13 cellular contexts compared by ENCODE assay signal in the genomic region with DNA sequence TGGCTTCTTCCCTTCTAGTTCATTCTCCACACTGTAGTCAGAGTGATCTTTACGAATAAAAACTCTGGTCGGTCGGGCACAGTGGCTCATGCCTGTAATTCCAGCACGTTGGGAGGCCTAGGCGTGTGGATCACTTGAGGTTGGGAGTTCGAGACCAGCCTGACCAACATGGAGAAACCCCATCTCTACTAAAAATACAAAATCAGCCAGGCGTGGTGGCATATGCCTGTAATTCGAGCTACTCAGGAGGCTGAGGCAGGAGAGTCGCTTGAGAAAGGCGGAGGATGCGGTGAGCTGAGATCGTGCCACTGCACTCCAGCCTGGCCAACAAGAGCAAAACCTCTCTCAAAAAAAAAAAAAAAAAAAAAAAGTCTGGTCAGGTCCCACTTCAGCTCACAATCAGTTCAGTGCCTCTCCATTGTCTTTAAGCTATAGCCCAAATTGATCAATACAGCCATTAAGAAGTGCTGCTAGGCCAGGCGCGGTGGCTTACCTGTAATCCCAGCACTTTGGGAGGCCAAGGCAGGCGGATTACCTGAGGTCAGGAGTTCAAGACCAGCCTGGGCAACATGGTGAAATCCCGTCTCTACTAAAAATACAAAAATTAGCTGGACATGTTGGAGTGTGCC. TPM values are rescaled to one million over a fixed set of nuclear protein-coding genes. Genes with fewer than 3 reads are reported as not detected.
A peak's percentile ranks its signal among the peaks of the same experiment; 100 is the strongest.
DNase-seq lines count a peak whose midpoint lies in the region; ATAC-seq, FAIRE-seq and TF ChIP-seq lines count a peak whose summit lies in the region.
"Not testable (repeated sequence)": the region's sequence is repeated elsewhere in the genome, so short reads cannot be mapped to it uniquely, and the experiment has no call there.
"Had no signal": no experiment of that assay in that cellular context is flagged by ENCODE, and none has a peak within 500 bp of the region (broad histone marks: within the 10 kb centered on the region; RNA-seq: fewer than 3 reads in every experiment).

No MANE protein-coding gene starts in this region.

- not testable (repeated sequence) for TF ChIP-seq CTCF in DOHH2 (IDR thresholded peaks at IDR 0.05; ENCODE audit: low read depth, low read length, poor library complexity, severe bottlenecking); KMS-11 (conservative IDR thresholded peaks at IDR 0.05; ENCODE audit: low read depth, low read length); GM12878 (IDR thresholded peaks at IDR 0.05 in 2 of 3, conservative IDR thresholded peaks at IDR 0.05 in 1 of 3; ENCODE audit: control insufficient read depth in 2 of 3, extremely low read depth in 1 of 3, insufficient read depth in 1 of 3, low read depth in 3 of 3, low read length in 3 of 3); neural progenitor cell (IDR thresholded peaks at IDR 0.05)

- not testable (repeated sequence) for H3K9ac ChIP-seq in KMS-11; iPS-15b (ENCODE audit: low read depth, low read length); neural progenitor cell
- H3K9ac ChIP-seq in GM12878 (ENCODE audit: control insufficient read depth, insufficient read depth, low read length): peak overlapping the region; percentile 52; the same call in 1 of the 2 replicates

- not testable (repeated sequence) for BruUV-seq in GM12878 (replicated peaks; lab: Mats Ljungman, UMichigan)

- peaks cover 45% of the 10 kb centered on the region for H3K4me1 Mint-ChIP-seq in activated CD4-positive, alpha-beta T cell treated with anti-CD3 and anti-CD28 coated beads, Interleukin-2, amount 10 ng/mL, durations not matched to agents 24 days and 14 days
- peaks cover 44% of the 10 kb centered on the region for H3K4me1 Mint-ChIP-seq in neural progenitor cell

- H3K36me3 Mint-ChIP-seq in activated CD4-positive, alpha-beta T cell treated with anti-CD3 and anti-CD28 coated beads, Interleukin-2, amount 10 ng/mL, durations not matched to agents 24 days and 14 days (ENCODE audit: low read depth): peaks cover 13% of the 10 kb centered on the region
- H3K36me3 Mint-ChIP-seq in neural progenitor cell: peaks cover 17% of the 10 kb centered on the region

- H3K27ac Mint-ChIP-seq in activated CD4-positive, alpha-beta T cell treated with anti-CD3 and anti-CD28 coated beads, Interleukin-2, amount 10 ng/mL, durations not matched to agents 24 days and 14 days: peak overlapping the region; percentile 34
- H3K27ac Mint-ChIP-seq in neural progenitor cell: peak overlapping the region; percentile 85

- H3K9me3 ChIP-seq in DOHH2 (ENCODE audit: control insufficient read depth, insufficient read depth, low read length); GM12878 (replicated peaks; ENCODE audit: control insufficient read depth, insufficient read depth, low read length); iPS-15b (ENCODE audit: control insufficient read depth, insufficient read depth, low read length); neural progenitor cell (ENCODE audit: low read depth): not testable (repeated sequence)

- H3K27me3 Mint-ChIP-seq in activated CD4-positive, alpha-beta T cell treated with anti-CD3 and anti-CD28 coated beads, Interleukin-2, amount 10 ng/mL, durations not matched to agents 24 days and 14 days; neural progenitor cell (ENCODE audit: insufficient read depth, low read depth): not testable (repeated sequence)

- in situ Hi-C loops in GM12878 (cut with MboI): loop anchor here (10.0 kb wide), 1 partner anchor 437 kb away; no protein-coding TSS in a partner anchor

- peaks cover 54% of the 10 kb centered on the region for H3K4me1 ChIP-seq in DOHH2 (ENCODE audit: control insufficient read depth, low read length)
- peaks cover 67% of the 10 kb centered on the region for H3K4me1 ChIP-seq in KMS-11 (ENCODE audit: low read depth, poor library complexity, severe bottlenecking)
- peaks cover 23% of the 10 kb centered on the region for H3K4me1 ChIP-seq in GM12878 (ENCODE audit: control insufficient read depth, insufficient read depth, low read length)
- H3K4me1 ChIP-seq in iPS-15b (ENCODE audit: control insufficient read depth, insufficient read depth, low read length): peaks cover 18% of the 10 kb centered on the region
- peaks cover 15% of the 10 kb centered on the region for H3K4me1 ChIP-seq in neural progenitor cell

- RAD21 ChIA-PET in GM12878 (lab: Charles Lee; ENCODE audit: unreplicated experiment): interaction anchor here (0.6 to 3.9 kb wide), 17 partner anchors 10 to 954 kb away, joined by 3 to 57 read pairs (median 3); partner anchors contain the start of genes SLC3A2, STX5, TEX54 and TMEM179B

- POLR2A ChIA-PET in GM12878 (lab: Charles Lee): interaction anchor here (0.5 to 4.1 kb wide), 21 partner anchors 9 to 240 kb away, joined by 3 to 44 read pairs (median 5); partner anchors contain the start of genes C11orf98, CSKMT, HNRNPUL2 and NXF1

- not testable (repeated sequence) for H3K27me3 ChIP-seq in DOHH2 (ENCODE audit: control insufficient read depth, low read length); KMS-11 (ENCODE audit: insufficient read depth, low read depth); GM12878 (replicated peaks in 1 of 2; ENCODE audit: control insufficient read depth in 2 of 2, insufficient read depth in 2 of 2, low read length in 1 of 2); iPS-15b (ENCODE audit: control insufficient read depth, insufficient read depth, low read length); neural progenitor cell

- intact Hi-C loops in activated CD4-positive, alpha-beta T cell treated with anti-CD3 and anti-CD28 coated beads, Interleukin-2, amount 10 ng/mL, durations not matched to agents 24 days and 14 days (cut with micrococcal nuclease): loop anchor here (1.0 to 2.0 kb wide), 3 partner anchors 22 to 133 kb away; partner anchors contain the start of genes TMEM179B, TTC9C and WDR74
- intact Hi-C loops in GM12878 (cut with micrococcal nuclease; ENCODE audit: unreplicated experiment): loop anchor here (1.0 to 10.0 kb wide), 5 partner anchors 75 to 467 kb away; partner anchors contain the start of genes LBHD1, TUT1 and UQCC3

- WGBS in GM12878 (ENCODE audit: insufficient coverage, insufficient replicate concordance, low lambda C conversion rate, missing lambda C conversion rate): 26% methylated on average over 12 of the region's 16 CpGs

- CTCF ChIA-PET in GM12878 (lab: Yijun Ruan, JAX): interaction anchor here (0.6 to 8.0 kb wide), 27 partner anchors 8 to 467 kb away, joined by 3 to 131 read pairs (median 6); partner anchors contain the start of genes POLR2G, SLC3A2, TAF6L and TEX54

- not testable (repeated sequence) for H3K4me3 Mint-ChIP-seq in activated CD4-positive, alpha-beta T cell treated with anti-CD3 and anti-CD28 coated beads, Interleukin-2, amount 10 ng/mL, durations not matched to agents 24 days and 14 days
- H3K4me3 Mint-ChIP-seq in neural progenitor cell: peak overlapping the region; percentile 46

- H2AFZ ChIP-seq in KMS-11 (ENCODE audit: low read depth); GM12878 (ENCODE audit: control insufficient read depth, low read depth, low read length); neural progenitor cell (replicated peaks): not testable (repeated sequence)

- not testable (repeated sequence) for H3K9me3 Mint-ChIP-seq in activated CD4-positive, alpha-beta T cell treated with anti-CD3 and anti-CD28 coated beads, Interleukin-2, amount 10 ng/mL, durations not matched to agents 24 days and 14 days; neural progenitor cell

- H3K9me2 ChIP-seq in DOHH2 (replicated peaks; ENCODE audit: control insufficient read depth, low read length): not testable (repeated sequence)

- peaks cover 29% of the 10 kb centered on the region for H4K20me1 ChIP-seq in DOHH2 (ENCODE audit: control insufficient read depth, insufficient read depth, low read depth, low read length)
- not testable (repeated sequence) for H4K20me1 ChIP-seq in KMS-11 (ENCODE audit: insufficient read depth); GM12878 (ENCODE audit: control insufficient read depth, insufficient read depth)
- H4K20me1 ChIP-seq in neural progenitor cell (ENCODE audit: low read depth): peaks cover 65% of the 10 kb centered on the region

- H3F3A ChIP-seq in DOHH2 (ENCODE audit: control insufficient read depth, insufficient read depth) (peaks cover 24% of the 10 kb centered on the region), neural progenitor cell (ENCODE audit: low read depth) (peaks cover 40% of the 10 kb centered on the region)

- H3K79me2 ChIP-seq in DOHH2 (ENCODE audit: control insufficient read depth, low read length): peaks cover 100% of the 10 kb centered on the region
- H3K79me2 ChIP-seq in KMS-11 (ENCODE audit: insufficient read depth, low read depth): peaks cover 90% of the 10 kb centered on the region
- H3K79me2 ChIP-seq in GM12878 (ENCODE audit: control insufficient read depth, insufficient read depth, low read length): peaks cover 86% of the 10 kb centered on the region
- H3K79me2 ChIP-seq in neural progenitor cell (ENCODE audit: low read depth): peaks cover 100% of the 10 kb centered on the region

- peak overlapping the region; percentile 91 for H3K4me2 ChIP-seq in DOHH2 (ENCODE audit: low read length)
- H3K4me2 ChIP-seq in KMS-11: peak overlapping the region; percentile 18; the same call in 1 of the 2 replicates
- peak overlapping the region; percentile 93 for H3K4me2 ChIP-seq in GM12878 (ENCODE audit: control insufficient read depth, insufficient read depth)
- H3K4me2 ChIP-seq in neural progenitor cell: not testable (repeated sequence)

- FAIRE-seq in GM12878 (lab: Jason Lieb, UNC): not testable (repeated sequence)

- not testable (repeated sequence) for TF ChIP-seq EP300 in GM12878 (IDR thresholded peaks at IDR 0.05; ENCODE audit: borderline replicate concordance in 1 of 2, control insufficient read depth in 1 of 2, low read depth in 2 of 2, low read length in 2 of 2)

- H3K27ac ChIP-seq in DOHH2 (ENCODE audit: low read depth, low read length) (peak overlapping the region; percentile 50; the same call in 1 of the 2 replicates), KMS-11 (peak overlapping the region; percentile 29), GM12878 (ENCODE audit: control insufficient read depth, insufficient read depth) (peak overlapping the region; percentile 61), neural progenitor cell (peak overlapping the region; percentile 45)

- SMC1A ChIA-PET in GM12878 (lab: Charles Lee; ENCODE audit: uncharacterized antibody, unreplicated experiment): interaction anchor here (0.6 to 3.5 kb wide), 28 partner anchors 8 to 896 kb away, joined by 3 to 33 read pairs (median 4); partner anchors contain the start of genes C11orf98, CSKMT, LBHD1 and SLC3A2

- ATAC-seq in GM12878: peak; percentile 19

- peaks cover 74% of the 10 kb centered on the region for H3K36me3 ChIP-seq in DOHH2 (ENCODE audit: control insufficient read depth, low read length)
- H3K36me3 ChIP-seq in KMS-11 (ENCODE audit: insufficient read depth); GM12878 (ENCODE audit: control insufficient read depth in 2 of 2, insufficient read depth in 2 of 2, low read length in 1 of 2); neural progenitor cell: not testable (repeated sequence)
- H3K36me3 ChIP-seq in iPS-15b (ENCODE audit: control insufficient read depth, insufficient read depth, low read length): peaks cover 24% of the 10 kb centered on the region

- TF ChIP-seq RAD21 in GM12878 (IDR thresholded peaks at IDR 0.05; ENCODE audit: insufficient read depth, low read depth, low read length): not testable (repeated sequence)

- DNase-seq in RPMI8226: peak; percentile 15
- DNase-seq in activated CD4-positive, alpha-beta T cell treated with anti-CD3 and anti-CD28 coated beads, Interleukin-2, amount 10 ng/mL, durations not matched to agents 24 days and 14 days; GM12878 (ENCODE audit: low read depth, low spot score); neural progenitor cell (ENCODE audit: low spot score): not testable (repeated sequence)

- H3K4me3 ChIP-seq in DOHH2 (ENCODE audit: low read length) (peak overlapping the region; percentile 31), iPS-15b (ENCODE audit: low read depth, low read length) (peak overlapping the region; percentile 35)
- not testable (repeated sequence) for H3K4me3 ChIP-seq in KMS-11 (IDR thresholded peaks at IDR 0.05; ENCODE audit: insufficient read depth, low read depth, low read length); GM12878; neural progenitor cell

- not testable (repeated sequence) for TF ChIP-seq POLR2A in GM12878 (IDR thresholded peaks at IDR 0.05; ENCODE audit: low read depth, low read length)

RNA-seq across cellular contexts. Expression of gene SLC3A2, which starts 19.0 kb away (rescaled TPM):
- total RNA-seq in activated CD4-positive, alpha-beta T cell treated with anti-CD3 and anti-CD28 coated beads, Interleukin-2, amount 10 ng/mL, durations not matched to agents 24 days and 14 days: 364 and 379 TPM in 2 replicates
- total RNA-seq in GM12878 (2013; cell fraction: nucleolus; rRNA removed): 136 and 176 TPM in 2 replicates
- total RNA-seq in GM12878 (2014; rRNA removed): 143 and 147 TPM in 2 replicates
- 72.2 and 79.6 TPM in 2 replicates for total RNA-seq in GM12878 (2014; rRNA removed; fragmentation: Illumina TruSeq; extraction: Trizol)
- 113 and 114 TPM in 2 replicates for total RNA-seq in GM12878 (2021)
- polyA plus RNA-seq in GM12878 (2011; ENCODE audit: low read depth): 90.7 TPM
- 127 and 134 TPM in 2 replicates for polyA plus RNA-seq in GM12878 (2011; rRNA removed)
- 156 and 165 TPM in 2 replicates for polyA plus RNA-seq in GM12878 (2011; cell fraction: cytosol; rRNA removed)
- 299 and 395 TPM in 2 replicates for polyA plus RNA-seq in GM12878 (2011; cell fraction: nucleus; rRNA removed)
- polyA plus RNA-seq in GM12878 (2012): 117 and 182 TPM in 2 replicates
- 79.7 and 80.9 TPM in 2 replicates for polyA plus RNA-seq in GM12878 (2014; fragmentation: Illumina TruSeq; extraction: Trizol)
- 10 to 100 TPM in 1 of 2 experiments, 1 to 10 TPM in 1; 6.9 to 17.0 TPM for polyA plus RNA-seq in GM12878 (2014; fragmentation: Nextera tagmentation; extraction: Ambion mirVana)
- polyA plus RNA-seq in GM12878 (2014; rRNA removed): 98.0 and 105 TPM in 2 replicates
- polyA plus RNA-seq in GM12878 (2016; fragmentation: Nextera tagmentation; extraction: Ambion mirVana): 100 to 1,000 TPM; 148 to 158 TPM
- 78.4 and 115 TPM in 2 replicates for polyA minus RNA-seq in GM12878 (2011; rRNA and poly(A)+ RNA removed)
- 83.3 and 96.2 TPM in 2 replicates for polyA minus RNA-seq in GM12878 (2011; cell fraction: cytosol; rRNA and poly(A)+ RNA removed)
- polyA minus RNA-seq in GM12878 (2011; cell fraction: nucleus; rRNA and poly(A)+ RNA removed): 89.7 and 103 TPM in 2 replicates
- total RNA-seq in neural progenitor cell (ENCODE audit: low replicate concordance): 99.8 and 130 TPM in 2 replicates

RNA-seq across cellular contexts. Expression of gene WDR74, which starts 22.3 kb away (rescaled TPM):
- 145 and 153 TPM in 2 replicates for total RNA-seq in activated CD4-positive, alpha-beta T cell treated with anti-CD3 and anti-CD28 coated beads, Interleukin-2, amount 10 ng/mL, durations not matched to agents 24 days and 14 days
- 62.3 and 66.4 TPM in 2 replicates for total RNA-seq in GM12878 (2013; cell fraction: nucleolus; rRNA removed)
- total RNA-seq in GM12878 (2014; rRNA removed) (101 and 103 TPM in 2 replicates), GM12878 (2014; rRNA removed; fragmentation: Illumina TruSeq; extraction: Trizol) (54.4 and 58.0 TPM in 2 replicates), GM12878 (2021) (63.8 and 72.3 TPM in 2 replicates), neural progenitor cell (ENCODE audit: low replicate concordance) (40.0 and 47.4 TPM in 2 replicates)
- 38.3 TPM for polyA plus RNA-seq in GM12878 (2011; ENCODE audit: low read depth)
- polyA plus RNA-seq in GM12878 (2011; rRNA removed) (36.2 and 54.3 TPM in 2 replicates), GM12878 (2014; fragmentation: Illumina TruSeq; extraction: Trizol) (34.5 and 54.3 TPM in 2 replicates), GM12878 (2014; fragmentation: Nextera tagmentation; extraction: Ambion mirVana) (10 to 100 TPM; 18.2 to 54.5 TPM), GM12878 (2014; rRNA removed) (86.6 and 99.0 TPM in 2 replicates), GM12878 (2016; fragmentation: Nextera tagmentation; extraction: Ambion mirVana) (10 to 100 TPM; 63.4 to 74.4 TPM)
- 69.3 and 90.8 TPM in 2 replicates for polyA plus RNA-seq in GM12878 (2011; cell fraction: cytosol; rRNA removed)
- 163 and 166 TPM in 2 replicates for polyA plus RNA-seq in GM12878 (2011; cell fraction: nucleus; rRNA removed)
- polyA plus RNA-seq in GM12878 (2012): 51.9 and 71.4 TPM in 2 replicates
- polyA minus RNA-seq in GM12878 (2011; rRNA and poly(A)+ RNA removed): 68.5 and 73.3 TPM in 2 replicates
- polyA minus RNA-seq in GM12878 (2011; cell fraction: cytosol; rRNA and poly(A)+ RNA removed): 33.9 and 55.1 TPM in 2 replicates
- 141 and 157 TPM in 2 replicates for polyA minus RNA-seq in GM12878 (2011; cell fraction: nucleus; rRNA and poly(A)+ RNA removed)

RNA-seq across cellular contexts. Expression of gene TEX54, which starts 29.0 kb away (rescaled TPM):
- 0.79 and 2.0 TPM in 2 replicates for total RNA-seq in activated CD4-positive, alpha-beta T cell treated with anti-CD3 and anti-CD28 coated beads, Interleukin-2, amount 10 ng/mL, durations not matched to agents 24 days and 14 days
- total RNA-seq in GM12878 (2013; cell fraction: nucleolus; rRNA removed): not detected in 2 replicates
- total RNA-seq in GM12878 (2014; rRNA removed) (0.68 TPM in 1 of 2 replicates, not detected in the other), GM12878 (2014; rRNA removed; fragmentation: Illumina TruSeq; extraction: Trizol) (not detected in 2 replicates), GM12878 (2021) (not detected in 2 replicates), neural progenitor cell (ENCODE audit: low replicate concordance) (not detected in 2 replicates)
- polyA plus RNA-seq in GM12878 (2011; ENCODE audit: low read depth): not detected
- polyA plus RNA-seq in GM12878 (2011; rRNA removed) (not detected in 2 replicates), GM12878 (2014; fragmentation: Illumina TruSeq; extraction: Trizol) (not detected in 2 replicates), GM12878 (2014; fragmentation: Nextera tagmentation; extraction: Ambion mirVana) (not detected), GM12878 (2014; rRNA removed) (not detected in 2 replicates), GM12878 (2016; fragmentation: Nextera tagmentation; extraction: Ambion mirVana) (under 1 TPM; 0.38 to 0.51 TPM)
- not detected in 2 replicates for polyA plus RNA-seq in GM12878 (2011; cell fraction: cytosol; rRNA removed)
- 0.48 TPM in 1 of 2 replicates, not detected in the other for polyA plus RNA-seq in GM12878 (2011; cell fraction: nucleus; rRNA removed)
- polyA plus RNA-seq in GM12878 (2012): 0.58 TPM in 1 of 2 replicates, not detected in the other
- not detected in 2 replicates for polyA minus RNA-seq in GM12878 (2011; rRNA and poly(A)+ RNA removed)
- polyA minus RNA-seq in GM12878 (2011; cell fraction: cytosol; rRNA and poly(A)+ RNA removed): not detected in 2 replicates
- 1.1 TPM in 1 of 2 replicates, not detected in the other for polyA minus RNA-seq in GM12878 (2011; cell fraction: nucleus; rRNA and poly(A)+ RNA removed)
- total RNA-seq: H7, PC-3, Right ventricle myocardium inferior had no signal
- polyA plus RNA-seq: BJ, IgD-negative memory B cell, SK-N-SH had no signal

RNA-seq across cellular contexts. Expression of gene STX5, which starts 29.8 kb away (rescaled TPM):
- total RNA-seq in activated CD4-positive, alpha-beta T cell treated with anti-CD3 and anti-CD28 coated beads, Interleukin-2, amount 10 ng/mL, durations not matched to agents 24 days and 14 days: 28.1 and 33.5 TPM in 2 replicates
- 28.8 and 33.0 TPM in 2 replicates for total RNA-seq in GM12878 (2013; cell fraction: nucleolus; rRNA removed)
- total RNA-seq in GM12878 (2014; rRNA removed): 32.3 and 35.4 TPM in 2 replicates
- total RNA-seq in GM12878 (2014; rRNA removed; fragmentation: Illumina TruSeq; extraction: Trizol): 23.5 and 24.8 TPM in 2 replicates
- 28.6 and 33.5 TPM in 2 replicates for total RNA-seq in GM12878 (2021)
- polyA plus RNA-seq in GM12878 (2011; ENCODE audit: low read depth): 19.9 TPM
- 22.1 and 30.0 TPM in 2 replicates for polyA plus RNA-seq in GM12878 (2011; rRNA removed)
- 38.2 and 43.3 TPM in 2 replicates for polyA plus RNA-seq in GM12878 (2011; cell fraction: cytosol; rRNA removed)
- 29.4 and 36.1 TPM in 2 replicates for polyA plus RNA-seq in GM12878 (2011; cell fraction: nucleus; rRNA removed)
- 34.5 and 35.2 TPM in 2 replicates for polyA plus RNA-seq in GM12878 (2012)
- polyA plus RNA-seq in GM12878 (2014; fragmentation: Illumina TruSeq; extraction: Trizol): 25.0 and 30.7 TPM in 2 replicates
- polyA plus RNA-seq in GM12878 (2014; fragmentation: Nextera tagmentation; extraction: Ambion mirVana): 1 to 10 TPM; 3.8 to 4.5 TPM
- polyA plus RNA-seq in GM12878 (2014; rRNA removed): 31.1 and 32.8 TPM in 2 replicates
- 10 to 100 TPM; 21.6 to 21.9 TPM for polyA plus RNA-seq in GM12878 (2016; fragmentation: Nextera tagmentation; extraction: Ambion mirVana)
- polyA minus RNA-seq in GM12878 (2011; rRNA and poly(A)+ RNA removed): 45.3 and 57.3 TPM in 2 replicates
- 9.8 and 11.3 TPM in 2 replicates for polyA minus RNA-seq in GM12878 (2011; cell fraction: cytosol; rRNA and poly(A)+ RNA removed)
- 15.1 and 16.0 TPM in 2 replicates for polyA minus RNA-seq in GM12878 (2011; cell fraction: nucleus; rRNA and poly(A)+ RNA removed)
- 30.2 and 32.9 TPM in 2 replicates for total RNA-seq in neural progenitor cell (ENCODE audit: low replicate concordance)

RNA-seq across cellular contexts. Expression of gene NXF1, which starts 56.4 kb away (rescaled TPM):
- 133 and 147 TPM in 2 replicates for total RNA-seq in activated CD4-positive, alpha-beta T cell treated with anti-CD3 and anti-CD28 coated beads, Interleukin-2, amount 10 ng/mL, durations not matched to agents 24 days and 14 days
- 67.4 and 78.6 TPM in 2 replicates for total RNA-seq in GM12878 (2013; cell fraction: nucleolus; rRNA removed)
- 30.6 and 31.8 TPM in 2 replicates for total RNA-seq in GM12878 (2014; rRNA removed)
- total RNA-seq in GM12878 (2014; rRNA removed; fragmentation: Illumina TruSeq; extraction: Trizol): 22.4 and 28.0 TPM in 2 replicates
- total RNA-seq in GM12878 (2021): 51.8 and 56.2 TPM in 2 replicates
- polyA plus RNA-seq in GM12878 (2011; ENCODE audit: low read depth): 42.2 TPM
- polyA plus RNA-seq in GM12878 (2011; rRNA removed): 8.9 and 20.7 TPM in 2 replicates
- polyA plus RNA-seq in GM12878 (2011; cell fraction: cytosol; rRNA removed): 40.7 and 50.6 TPM in 2 replicates
- 196 and 244 TPM in 2 replicates for polyA plus RNA-seq in GM12878 (2011; cell fraction: nucleus; rRNA removed)
- polyA plus RNA-seq in GM12878 (2012): 49.3 and 62.3 TPM in 2 replicates
- polyA plus RNA-seq in GM12878 (2014; fragmentation: Illumina TruSeq; extraction: Trizol): 74.9 and 84.9 TPM in 2 replicates
- polyA plus RNA-seq in GM12878 (2014; fragmentation: Nextera tagmentation; extraction: Ambion mirVana): 10 to 100 TPM; 23.4 to 37.5 TPM
- polyA plus RNA-seq in GM12878 (2014; rRNA removed): 43.7 and 64.1 TPM in 2 replicates
- polyA plus RNA-seq in GM12878 (2016; fragmentation: Nextera tagmentation; extraction: Ambion mirVana): 10 to 100 TPM; 71.7 to 75.5 TPM
- polyA minus RNA-seq in GM12878 (2011; rRNA and poly(A)+ RNA removed): 21.9 and 22.9 TPM in 2 replicates
- polyA minus RNA-seq in GM12878 (2011; cell fraction: cytosol; rRNA and poly(A)+ RNA removed): 13.2 and 14.7 TPM in 2 replicates
- 26.2 and 37.8 TPM in 2 replicates for polyA minus RNA-seq in GM12878 (2011; cell fraction: nucleus; rRNA and poly(A)+ RNA removed)
- total RNA-seq in neural progenitor cell (ENCODE audit: low replicate concordance): 23.6 and 36.5 TPM in 2 replicates
